15 cellular contexts compared by ENCODE assay signal in genomic region chr7:1992554-1992953, GRCh38.
"Had no signal": no experiment of that assay in that cellular context is flagged by ENCODE, and none has a peak within 500 bp of the region (broad histone marks: within the 10 kb centered on the region; RNA-seq: fewer than 3 reads in every experiment).

No MANE protein-coding gene starts in this region.

- ATAC-seq: activated CD8-positive, alpha-beta memory T cell treated with anti-CD3 and anti-CD28 coated beads, Interleukin-2, amount 10 ng/mL, durations not matched to agents 7 days and 5 days; activated naive CD4-positive, alpha-beta T cell treated with anti-CD3 and anti-CD28 coated beads, Interleukin-2, amount 50 U/mL, for 72 hours; gastrocnemius medialis; pancreas had no signal

- H3K36me3 ChIP-seq: esophagus squamous epithelium, gastrocnemius medialis, pancreas, stomach, thyroid gland had no signal

- H3K27ac ChIP-seq: esophagus squamous epithelium, gastrocnemius medialis, pancreas, stomach, thyroid gland had no signal

- H3K4me3 ChIP-seq: dorsolateral prefrontal cortex, esophagus squamous epithelium, gastrocnemius medialis, pancreas, stomach, thyroid gland had no signal

- H3K9me3 ChIP-seq: esophagus squamous epithelium, gastrocnemius medialis, pancreas, stomach, thyroid gland had no signal

- H3K4me1 ChIP-seq: pancreas, thyroid gland had no signal

- H3K9me3 Mint-ChIP-seq: activated naive CD4-positive, alpha-beta T cell treated with anti-CD3 and anti-CD28 coated beads, Interleukin-2, amount 50 U/mL, for 72 hours; activated T-cell treated with anti-CD3 and anti-CD28 coated beads, Interleukin-2, amount 50 U/mL, for 24 hours; neural crest cell had no signal

- H3K27me3 ChIP-seq: dorsolateral prefrontal cortex, esophagus squamous epithelium, gastrocnemius medialis, pancreas, stomach, thyroid gland had no signal

- H3K27me3 Mint-ChIP-seq: activated CD8-positive, alpha-beta memory T cell treated with anti-CD3 and anti-CD28 coated beads, Interleukin-2, amount 10 ng/mL, durations not matched to agents 7 days and 5 days; activated T-cell treated with anti-CD3 and anti-CD28 coated beads, Interleukin-2, amount 50 U/mL, for 24 hours had no signal

- H3K27ac Mint-ChIP-seq: activated CD8-positive, alpha-beta memory T cell treated with anti-CD3 and anti-CD28 coated beads, Interleukin-2, amount 10 ng/mL, durations not matched to agents 7 days and 5 days; activated T-cell treated with anti-CD3 and anti-CD28 coated beads, Interleukin-2, amount 50 U/mL, for 24 hours had no signal

- H3K4me1 Mint-ChIP-seq: neural crest cell had no signal

- H3K4me3 Mint-ChIP-seq: activated CD8-positive, alpha-beta memory T cell treated with anti-CD3 and anti-CD28 coated beads, Interleukin-2, amount 10 ng/mL, durations not matched to agents 7 days and 5 days; activated T-cell treated with anti-CD3 and anti-CD28 coated beads, Interleukin-2, amount 50 U/mL, for 24 hours; neural crest cell had no signal

- H3K36me3 Mint-ChIP-seq: activated CD8-positive, alpha-beta memory T cell treated with anti-CD3 and anti-CD28 coated beads, Interleukin-2, amount 10 ng/mL, durations not matched to agents 7 days and 5 days; activated naive CD4-positive, alpha-beta T cell treated with anti-CD3 and anti-CD28 coated beads, Interleukin-2, amount 50 U/mL, for 72 hours had no signal

- DNase-seq: activated CD4-positive, alpha-beta T cell treated with anti-CD3 and anti-CD28 coated beads, Interleukin-2, amount 50 U/mL, for 48 hours; activated CD8-positive, alpha-beta memory T cell treated with anti-CD3 and anti-CD28 coated beads, Interleukin-2, amount 10 ng/mL, durations not matched to agents 7 days and 5 days; activated effector memory CD4-positive, alpha-beta T cell treated with anti-CD3 and anti-CD28 coated beads, Interleukin-2, amount 50 U/mL, for 16 hours; activated T-cell treated with anti-CD3 and anti-CD28 coated beads, Interleukin-2, amount 50 U/mL, for 24 hours; amygdala; dorsolateral prefrontal cortex; esophagus squamous epithelium; gastrocnemius medialis; stimulated activated CD4-positive, alpha-beta T cell treated with anti-CD3 and anti-CD28 coated beads, Interleukin-15, amount 100 ng/mL, for 24 hours; stimulated activated CD4-positive, alpha-beta T cell treated with anti-CD3 and anti-CD28 coated beads, Interleukin-4, amount 100 ng/mL, for 24 hours; stomach; thyroid gland had no signal
